1 cellular context compared by ENCODE assay signal in genomic region chr9:16368425-16369087, GRCh38.
TF ChIP-seq lines count a peak whose summit lies in the region.

No MANE protein-coding gene starts in this region.

TF ChIP-seq in IMR-90, 13 proteins besides CTCF, POLR2A, EP300 and RAD21 (continued from another document):
- TF ChIP-seq USF2 (IDR thresholded peaks at IDR 0.05; ENCODE audit: low read depth, low read length) (no peak), NFE2L2 (IDR thresholded peaks at IDR 0.05; ENCODE audit: low read depth, low read length) (no peak), MAFK (IDR thresholded peaks at IDR 0.05; ENCODE audit: low read depth, low read length) (no peak)
